8 cellular contexts compared by ENCODE assay signal in the genomic region with DNA sequence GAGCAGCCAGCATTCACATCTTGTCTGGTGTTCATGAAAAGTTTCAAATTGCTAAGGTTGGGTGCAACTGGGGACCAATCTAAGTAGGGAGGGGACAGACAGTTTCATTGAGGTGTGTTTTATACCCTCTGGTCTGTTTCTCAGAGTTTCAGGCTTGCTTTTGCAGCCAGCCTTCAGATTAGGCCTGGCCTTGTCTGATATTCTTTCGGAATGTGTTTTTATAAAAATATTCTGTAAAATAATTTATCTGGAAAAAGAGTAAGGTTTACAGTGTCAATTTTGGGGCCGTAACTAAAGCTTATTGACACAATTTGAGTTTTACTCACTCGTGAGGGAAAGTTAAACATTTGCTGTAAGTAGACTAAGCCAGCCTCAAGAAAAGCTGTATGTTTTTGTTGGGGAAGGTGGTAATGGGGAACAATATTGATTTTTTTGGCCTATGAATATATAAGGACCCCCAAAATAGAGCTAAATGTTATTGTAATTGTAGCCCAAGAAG. TPM values are rescaled to one million over a fixed set of nuclear protein-coding genes. Genes with fewer than 3 reads are reported as not detected.
DNase-seq lines count a peak whose midpoint lies in the region; ATAC-seq and TF ChIP-seq lines count a peak whose summit lies in the region.

No MANE protein-coding gene starts in this region.

- TF ChIP-seq CTCF in testis (IDR thresholded peaks at IDR 0.05) = no peak

- H3K27ac ChIP-seq in BLaER1 = peak overlapping the region; percentile 100
- peak overlapping the region; percentile 97 for H3K27ac ChIP-seq in layer of hippocampus (ENCODE audit: low read depth, low read length)
- peak overlapping the region; percentile 99 to 100 for H3K27ac ChIP-seq in testis

- ATAC-seq in GM19035 (IDR thresholded peaks at IDR 0.05; ENCODE audit: unreplicated experiment) (peak; percentile 9), HG03196 (IDR thresholded peaks at IDR 0.05; ENCODE audit: unreplicated experiment) (peak; percentile 14)
- ATAC-seq in activated naive CD8-positive, alpha-beta T cell treated with anti-CD3 and anti-CD28 coated beads, Interleukin-2, amount 50 U/mL, for 24 hours = peak; percentile 27

- peak overlapping the region; percentile 100 for H3K9ac ChIP-seq in BLaER1

- peak overlapping the region; percentile 91 for H3K4me3 ChIP-seq in BLaER1
- H3K4me3 ChIP-seq in testis = peak overlapping the region; percentile 64 to 88

- H3K27me3 Mint-ChIP-seq in activated naive CD8-positive, alpha-beta T cell treated with anti-CD3 and anti-CD28 coated beads, Interleukin-2, amount 50 U/mL, for 24 hours = no peaks in the 10 kb centered on the region

- WGBS in testis, 2 donors = 5% methylated on average over 3 of the region's 3 CpGs

- H3K9me3 ChIP-seq in BLaER1 (no peaks in the 10 kb centered on the region), testis (no peaks in the 10 kb centered on the region)

- H3K27me3 ChIP-seq in BLaER1 (no peaks in the 10 kb centered on the region), layer of hippocampus (ENCODE audit: control insufficient read depth, insufficient read depth, low read length) (no peaks in the 10 kb centered on the region), testis (no peaks in the 10 kb centered on the region)

- peaks cover 45% of the 10 kb centered on the region for H4K20me1 ChIP-seq in BLaER1

- TF ChIP-seq POLR2A in testis (IDR thresholded peaks at IDR 0.05) = no peak

- peaks cover 12% of the 10 kb centered on the region for H3K36me3 Mint-ChIP-seq in activated naive CD8-positive, alpha-beta T cell treated with anti-CD3 and anti-CD28 coated beads, Interleukin-2, amount 50 U/mL, for 24 hours (ENCODE audit: low read depth)

- peaks cover 56% of the 10 kb centered on the region for H3K4me1 ChIP-seq in BLaER1
- peaks cover 24% of the 10 kb centered on the region for H3K4me1 ChIP-seq in testis

- DNase-seq in activated naive CD8-positive, alpha-beta T cell treated with anti-CD3 and anti-CD28 coated beads, Interleukin-2, amount 50 U/mL, for 24 hours = no peak
- no peak for DNase-seq in testis
- no peak for DNase-seq in germinal center (ENCODE audit: low spot score)
- DNase-seq in MV-4-11 (lab: John Stamatoyannopoulos, UW) = no peak

- peak overlapping the region; percentile 98 for H3K4me3 Mint-ChIP-seq in activated naive CD8-positive, alpha-beta T cell treated with anti-CD3 and anti-CD28 coated beads, Interleukin-2, amount 50 U/mL, for 24 hours

- H3K9me3 Mint-ChIP-seq in activated naive CD8-positive, alpha-beta T cell treated with anti-CD3 and anti-CD28 coated beads, Interleukin-2, amount 50 U/mL, for 24 hours = no peaks in the 10 kb centered on the region

- H3K36me3 ChIP-seq in BLaER1 = peaks cover 11% of the 10 kb centered on the region; the same call in 1 of the 2 replicates
- H3K36me3 ChIP-seq in testis (ENCODE audit: low read depth, missing control alignments) = no peaks in the 10 kb centered on the region

- peaks cover 68% of the 10 kb centered on the region for H3K4me1 Mint-ChIP-seq in activated naive CD8-positive, alpha-beta T cell treated with anti-CD3 and anti-CD28 coated beads, Interleukin-2, amount 50 U/mL, for 24 hours

- peak overlapping the region; percentile 97 for H3K27ac Mint-ChIP-seq in activated naive CD8-positive, alpha-beta T cell treated with anti-CD3 and anti-CD28 coated beads, Interleukin-2, amount 50 U/mL, for 24 hours

- H3K4me2 ChIP-seq in BLaER1 = peak overlapping the region; percentile 74

- intact Hi-C loops in testis (cut with DNase I; ENCODE audit: low total_unique reads) = no loop called here

RNA-seq across cellular contexts. Expression of a gene that starts 1.3 kb away (rescaled TPM):
- total RNA-seq in testis = 100 to 1,000 TPM; 151 to 152 TPM
- polyA plus RNA-seq in testis (ENCODE audit: insufficient read depth, low read depth, low replicate concordance) = 42.7 TPM
